12 cellular contexts compared by ENCODE assay signal in the genomic region with DNA sequence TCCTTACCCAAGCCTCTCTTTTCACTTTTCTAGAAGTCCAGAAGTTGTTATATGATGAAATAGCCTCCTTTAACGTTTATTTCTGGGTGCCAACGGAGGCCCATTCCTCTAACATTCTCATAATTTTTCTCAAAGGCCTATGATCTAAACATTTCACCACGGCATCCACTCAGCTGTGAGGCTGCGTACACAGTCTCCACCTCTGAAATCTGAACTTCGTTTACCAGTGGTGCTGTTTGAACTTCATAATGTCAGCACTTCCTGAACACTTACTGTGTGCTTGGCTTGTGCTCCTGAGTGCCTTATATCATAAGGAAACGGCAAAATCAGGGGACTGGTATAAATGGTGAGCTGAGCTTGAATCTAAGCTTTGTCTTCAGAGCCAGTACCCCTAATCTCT. TPM values are rescaled to one million over a fixed set of nuclear protein-coding genes. Genes with fewer than 3 reads are reported as not detected.
"Had no signal": no experiment of that assay in that cellular context is flagged by ENCODE, and none has a peak within 500 bp of the region (broad histone marks: within the 10 kb centered on the region; RNA-seq: fewer than 3 reads in every experiment).

No MANE protein-coding gene starts in this region.

- H3K9me3 Mint-ChIP-seq: activated CD4-positive, alpha-beta memory T cell treated with anti-CD3 and anti-CD28 coated beads, Interleukin-2, amount 10 ng/mL, durations not matched to agents 7 days and 5 days; T-cell had no signal

- H3K27me3 ChIP-seq: ovary, SJSA1 had no signal

- H3K27me3 Mint-ChIP-seq: activated CD4-positive, alpha-beta memory T cell treated with anti-CD3 and anti-CD28 coated beads, Interleukin-2, amount 10 ng/mL, durations not matched to agents 7 days and 5 days; T-cell had no signal

- H3K27ac ChIP-seq: ovary, SJSA1, VCaP had no signal

- H3K27ac Mint-ChIP-seq: activated CD4-positive, alpha-beta memory T cell treated with anti-CD3 and anti-CD28 coated beads, Interleukin-2, amount 10 ng/mL, durations not matched to agents 7 days and 5 days; T-cell had no signal

- H3K4me1 Mint-ChIP-seq: activated CD4-positive, alpha-beta memory T cell treated with anti-CD3 and anti-CD28 coated beads, Interleukin-2, amount 10 ng/mL, durations not matched to agents 7 days and 5 days; T-cell had no signal

- H3K4me3 Mint-ChIP-seq: activated CD4-positive, alpha-beta memory T cell treated with anti-CD3 and anti-CD28 coated beads, Interleukin-2, amount 10 ng/mL, durations not matched to agents 7 days and 5 days; T-cell had no signal

- H3K4me1 ChIP-seq: SJSA1 had no signal

- H3K9me3 ChIP-seq: ovary, SJSA1 had no signal

- DNase-seq: activated CD4-positive, alpha-beta memory T cell treated with anti-CD3 and anti-CD28 coated beads, Interleukin-2, amount 10 ng/mL, durations not matched to agents 7 days and 5 days; activated T-cell treated with anti-CD3 and anti-CD28 coated beads, Interleukin-2, amount 50 U/mL, for 48 hours; erythroblast; islet precursor cell; ovary; retina; stimulated activated CD4-positive, alpha-beta T cell treated with anti-CD3 and anti-CD28 coated beads, Interleukin-4, amount 100 ng/mL, for 4 hours; T-cell; trophoblast cell had no signal

- ATAC-seq: T-cell had no signal

- H3K4me3 ChIP-seq: ovary, SJSA1, skin epidermis had no signal

- H3K36me3 ChIP-seq: ovary had no signal

RNA-seq across cellular contexts. Expression of gene RBP7, which starts 12.0 kb away (rescaled TPM):
- total RNA-seq: activated CD4-positive, alpha-beta memory T cell treated with anti-CD3 and anti-CD28 coated beads, Interleukin-2, amount 10 ng/mL, durations not matched to agents 7 days and 5 days had no signal
